In genomic region chr1:53956308-53957168, GRCh38 we compare ENCODE assay signal across 11 cellular contexts. TPM values are rescaled to one million over a fixed set of nuclear protein-coding genes. Genes with fewer than 3 reads are reported as not detected.
DNase-seq lines count a peak whose midpoint lies in the region; TF ChIP-seq lines count a peak whose summit lies in the region.
"Had no signal": no experiment of that assay in that cellular context is flagged by ENCODE, and none has a peak within 500 bp of the region (broad histone marks: within the 10 kb centered on the region; RNA-seq: fewer than 3 reads in every experiment).

No MANE protein-coding gene starts in this region.

- no peaks in the 10 kb centered on the region for H3K9me3 Mint-ChIP-seq in T-helper 2 cell treated with Interferon-gamma antibody and Interleukin-4, amounts not matched to agents 5 μg/mL and 100 μg/mL, for 36 hours

- H3K27ac ChIP-seq in esophagus muscularis mucosa (replicated peaks in 1 of 4) (peak overlapping the region; percentile 32 to 69 (median 48)), suprapubic skin (peak overlapping the region; percentile 72)

- H3K27ac Mint-ChIP-seq in T-helper 2 cell treated with Interferon-gamma antibody and Interleukin-4, amounts not matched to agents 5 μg/mL and 100 μg/mL, for 36 hours, result peak overlapping the region; percentile 11

- 79% methylated on average over 3 of the region's 3 CpGs for WGBS in esophagus muscularis mucosa
- 57% methylated on average over 3 of the region's 3 CpGs for whole genome bisulfite sequencing in suprapubic skin

- intact Hi-C loops in esophagus muscularis mucosa (cut with DNase I), result no loop called here

- DNase-seq in T-helper 2 cell treated with Interferon-gamma antibody and Interleukin-4, amounts not matched to agents 5 μg/mL and 100 μg/mL, for 36 hours (ENCODE audit: low spot score), result no peak
- no peak for DNase-seq in T-helper 2 cell
- DNase-seq in NCI-H345 treated with DMSO at 0.1 percent for 48 hours (lab: John Stamatoyannopoulos, UW; ENCODE audit: unreplicated experiment), result peak; percentile 78
- DNase-seq in esophagus muscularis mucosa (ENCODE audit: extremely low spot score), result no peak
- DNase-seq in suprapubic skin (ENCODE audit: low spot score in 2 of 2), result no peak
- DNase-seq in GOT3 (lab: John Stamatoyannopoulos, UW), result no peak
- DNase-seq in globus pallidus (ENCODE audit: low spot score), result no peak
- no peak for DNase-seq in putamen (ENCODE audit: low spot score)
- DNase-seq: hypothalamus; NCI-H526 treated with DMSO at 0.1 percent for 48 hours; stimulated activated CD4-positive, alpha-beta T cell treated with anti-CD3 and anti-CD28 coated beads, Interleukin-4, amount 100 ng/mL, for 24 hours had no signal

- H3K4me3 Mint-ChIP-seq in T-helper 2 cell treated with Interferon-gamma antibody and Interleukin-4, amounts not matched to agents 5 μg/mL and 100 μg/mL, for 36 hours, result no peak overlapping the region

- TF ChIP-seq POLR2A in esophagus muscularis mucosa (IDR thresholded peaks at IDR 0.05; ENCODE audit: low read depth), result no peak
- no peak for TF ChIP-seq POLR2A in suprapubic skin (IDR thresholded peaks at IDR 0.05)

- TF ChIP-seq EP300 in esophagus muscularis mucosa (IDR thresholded peaks at IDR 0.05) (no peak), suprapubic skin (IDR thresholded peaks at IDR 0.05) (no peak)

- no peak for TF ChIP-seq CTCF in esophagus muscularis mucosa (IDR thresholded peaks at IDR 0.05)
- TF ChIP-seq CTCF in suprapubic skin (IDR thresholded peaks at IDR 0.05), result no peak

- H3K36me3 ChIP-seq in esophagus muscularis mucosa (peaks cover 29 to 66% (median 51%) of the 10 kb centered on the region in 4 donors), suprapubic skin (peaks cover 49% of the 10 kb centered on the region)

- H3K9me3 ChIP-seq in esophagus muscularis mucosa (no peaks in the 10 kb centered on the region), suprapubic skin (no peaks in the 10 kb centered on the region)

- no peak overlapping the region for H3K4me3 ChIP-seq in esophagus muscularis mucosa
- H3K4me3 ChIP-seq in suprapubic skin, result no peak overlapping the region

- H3K27me3 ChIP-seq in esophagus muscularis mucosa (no peaks in the 10 kb centered on the region), suprapubic skin (no peaks in the 10 kb centered on the region)

- H3K4me1 ChIP-seq in esophagus muscularis mucosa (peaks cover 10 to 34% (median 31%) of the 10 kb centered on the region in 4 donors), suprapubic skin (peaks cover 21% of the 10 kb centered on the region)

- peaks cover 22% of the 10 kb centered on the region for H3K36me3 Mint-ChIP-seq in T-helper 2 cell treated with Interferon-gamma antibody and Interleukin-4, amounts not matched to agents 5 μg/mL and 100 μg/mL, for 36 hours (ENCODE audit: low read depth)

- no peaks in the 10 kb centered on the region for H3K27me3 Mint-ChIP-seq in T-helper 2 cell treated with Interferon-gamma antibody and Interleukin-4, amounts not matched to agents 5 μg/mL and 100 μg/mL, for 36 hours (ENCODE audit: low read depth)

- H3K4me1 Mint-ChIP-seq in T-helper 2 cell treated with Interferon-gamma antibody and Interleukin-4, amounts not matched to agents 5 μg/mL and 100 μg/mL, for 36 hours (ENCODE audit: low read depth), result peaks cover 12% of the 10 kb centered on the region

RNA-seq across cellular contexts. Expression of gene LRRC42, which starts 10.4 kb away (rescaled TPM):
- total RNA-seq in esophagus muscularis mucosa, result 10 to 100 TPM; 22.8 to 35.6 (median 28.9) TPM
- total RNA-seq in suprapubic skin, result 10 to 100 TPM; 22.2 to 31.1 (median 28.3) TPM

RNA-seq across cellular contexts. Expression of gene IFT25, which starts 11.0 kb away (rescaled TPM):
- 10 to 100 TPM; 17.4 to 20.8 (median 17.6) TPM for total RNA-seq in esophagus muscularis mucosa
- 10 to 100 TPM in 3 of 4 donors, 1 to 10 TPM in 1; 8.8 to 36.5 (median 13.8) TPM for total RNA-seq in suprapubic skin
